Comparison of ENCODE assay signal across 26 cellular contexts in the genomic region with DNA sequence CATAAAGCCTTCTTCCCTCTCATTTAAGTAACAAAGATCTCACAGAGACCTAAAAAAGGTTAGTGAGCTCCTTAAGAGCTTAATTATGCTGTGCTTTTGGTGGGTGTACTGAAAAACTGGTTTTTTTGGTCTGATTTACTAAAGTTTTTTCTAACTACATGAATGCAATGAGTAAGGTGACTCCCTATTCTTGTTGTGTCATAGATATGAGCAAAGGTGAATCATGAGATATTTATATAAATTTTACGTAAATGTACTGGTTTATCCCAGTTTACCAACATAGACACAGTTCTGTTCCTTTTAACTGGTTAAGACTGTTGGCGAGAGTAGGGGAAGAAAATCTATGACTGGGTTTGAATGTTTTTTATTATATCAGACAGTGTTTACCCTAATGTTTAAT.
DNase-seq lines count a peak whose midpoint lies in the region; TF ChIP-seq lines count a peak whose summit lies in the region.
"Had no signal": no experiment of that assay in that cellular context is flagged by ENCODE, and none has a peak within 500 bp of the region (broad histone marks: within the 10 kb centered on the region; RNA-seq: fewer than 3 reads in every experiment).

No MANE protein-coding gene starts in this region.

- CTCF ChIA-PET in MCF 10A (lab: Yijun Ruan, JAX), result no interaction called here
- CTCF ChIA-PET in activated CD4-positive, alpha-beta memory T cell treated with anti-CD3 and anti-CD28 coated beads for 36 hours (lab: Charles Lee), result interaction anchor here (0.6 kb wide), 1 partner anchor 1657 kb away, joined by 3 read pairs; no protein-coding TSS in a partner anchor

- H3K4me1 ChIP-seq in breast epithelium (no peaks in the 10 kb centered on the region), skeletal muscle satellite cell (ENCODE audit: control insufficient read depth, insufficient read depth, low read length) (peaks cover 18% of the 10 kb centered on the region), tibial nerve (no peaks in the 10 kb centered on the region)

- no peak overlapping the region for H3K4me3 ChIP-seq in breast epithelium
- H3K4me3 ChIP-seq in fibroblast of the aortic adventitia (ENCODE audit: low read depth, low read length), result no peak overlapping the region
- H3K4me3 ChIP-seq in skeletal muscle satellite cell (ENCODE audit: low read length), result no peak overlapping the region
- H3K4me3 ChIP-seq in tibial nerve, result no peak overlapping the region
- H3K4me3 ChIP-seq: hepatocyte, K562, skin epidermis had no signal

- H3K27me3 ChIP-seq in breast epithelium (no peaks in the 10 kb centered on the region), skeletal muscle satellite cell (ENCODE audit: control insufficient read depth, insufficient read depth, low read length) (no peaks in the 10 kb centered on the region), tibial nerve (no peaks in the 10 kb centered on the region)
- H3K27me3 ChIP-seq: hepatocyte had no signal

- H3K9me3 ChIP-seq in breast epithelium, result no peaks in the 10 kb centered on the region
- H3K9me3 ChIP-seq in skeletal muscle satellite cell (replicated peaks; ENCODE audit: low read length), result no peaks in the 10 kb centered on the region
- no peaks in the 10 kb centered on the region for H3K9me3 ChIP-seq in tibial nerve

- no TSS peak for BruUV-seq in MCF 10A (replicated peaks; lab: Mats Ljungman, UMichigan)

- no peak overlapping the region for H3K4me2 ChIP-seq in skeletal muscle satellite cell (ENCODE audit: low read length)
- H3K4me2 ChIP-seq: hepatocyte had no signal

- H3K27ac Mint-ChIP-seq in MCF 10A (ENCODE audit: low read depth, unreplicated experiment), result no peak overlapping the region
- H3K27ac Mint-ChIP-seq in activated CD4-positive, alpha-beta memory T cell treated with anti-CD3 and anti-CD28 coated beads for 36 hours, result no peak overlapping the region
- H3K27ac Mint-ChIP-seq: B cell; CD8-positive, alpha-beta T cell; stimulated activated naive CD8-positive, alpha-beta T cell treated with anti-CD3 and anti-CD28 coated beads, Interleukin-15, amount 100 ng/mL, for 72 hours had no signal

- TF ChIP-seq POLR2A in breast epithelium (IDR thresholded peaks at IDR 0.05) (no peak), tibial nerve (IDR thresholded peaks at IDR 0.05) (no peak)

- H3K9ac ChIP-seq in skeletal muscle satellite cell (ENCODE audit: low read depth, low read length), result peak overlapping the region; percentile 26

- TF ChIP-seq EP300 in tibial nerve (IDR thresholded peaks at IDR 0.05), result no peak

- H3K27me3 Mint-ChIP-seq in MCF 10A (ENCODE audit: insufficient read depth, unreplicated experiment), result no peaks in the 10 kb centered on the region
- H3K27me3 Mint-ChIP-seq in activated CD4-positive, alpha-beta memory T cell treated with anti-CD3 and anti-CD28 coated beads for 36 hours, result no peaks in the 10 kb centered on the region
- H3K27me3 Mint-ChIP-seq: B cell; brain; stimulated activated naive CD8-positive, alpha-beta T cell treated with anti-CD3 and anti-CD28 coated beads, Interleukin-15, amount 100 ng/mL, for 72 hours had no signal

- no peaks in the 10 kb centered on the region for H3K36me3 Mint-ChIP-seq in MCF 10A (ENCODE audit: insufficient read depth, unreplicated experiment)
- no peaks in the 10 kb centered on the region for H3K36me3 Mint-ChIP-seq in activated CD4-positive, alpha-beta memory T cell treated with anti-CD3 and anti-CD28 coated beads for 36 hours
- H3K36me3 Mint-ChIP-seq: brain; CD8-positive, alpha-beta T cell had no signal

- intact Hi-C loops in MCF 10A (cut with micrococcal nuclease) (no loop called here), breast epithelium (cut with DNase I; ENCODE audit: low total_unique reads) (no loop called here)
- intact Hi-C loops in activated CD4-positive, alpha-beta memory T cell treated with anti-CD3 and anti-CD28 coated beads for 36 hours (cut with micrococcal nuclease), result no loop called here

- WGBS in tibial nerve, 2 donors, result 49 to 73% methylated on average over 2 of the region's 2 CpGs

- H3K27ac ChIP-seq in breast epithelium, result no peak overlapping the region
- no peak overlapping the region for H3K27ac ChIP-seq in tibial nerve
- H3K27ac ChIP-seq: hepatocyte, skin epidermis, VCaP had no signal

- H3K4me1 Mint-ChIP-seq in MCF 10A (ENCODE audit: insufficient read depth, unreplicated experiment), result peaks cover 9% of the 10 kb centered on the region
- H3K4me1 Mint-ChIP-seq in activated CD4-positive, alpha-beta memory T cell treated with anti-CD3 and anti-CD28 coated beads for 36 hours (ENCODE audit: low read depth), result no peaks in the 10 kb centered on the region
- H3K4me1 Mint-ChIP-seq: B cell; stimulated activated naive CD8-positive, alpha-beta T cell treated with anti-CD3 and anti-CD28 coated beads, Interleukin-15, amount 100 ng/mL, for 72 hours had no signal

- no peak overlapping the region for H3K4me3 Mint-ChIP-seq in MCF 10A (ENCODE audit: unreplicated experiment)
- no peak overlapping the region for H3K4me3 Mint-ChIP-seq in activated CD4-positive, alpha-beta memory T cell treated with anti-CD3 and anti-CD28 coated beads for 36 hours
- H3K4me3 Mint-ChIP-seq: B cell; brain; CD8-positive, alpha-beta T cell; stimulated activated naive CD8-positive, alpha-beta T cell treated with anti-CD3 and anti-CD28 coated beads, Interleukin-15, amount 100 ng/mL, for 72 hours had no signal

- H3K36me3 ChIP-seq in breast epithelium (no peaks in the 10 kb centered on the region), skeletal muscle satellite cell (ENCODE audit: insufficient read depth, low read length) (no peaks in the 10 kb centered on the region), tibial nerve (no peaks in the 10 kb centered on the region)

- H3K9me3 Mint-ChIP-seq in MCF 10A (ENCODE audit: unreplicated experiment), result no peaks in the 10 kb centered on the region
- no peaks in the 10 kb centered on the region for H3K9me3 Mint-ChIP-seq in activated CD4-positive, alpha-beta memory T cell treated with anti-CD3 and anti-CD28 coated beads for 36 hours
- H3K9me3 Mint-ChIP-seq: brain; CD8-positive, alpha-beta T cell; stimulated activated naive CD8-positive, alpha-beta T cell treated with anti-CD3 and anti-CD28 coated beads, Interleukin-15, amount 100 ng/mL, for 72 hours had no signal

- POLR2A ChIA-PET in MCF 10A (lab: Yijun Ruan, JAX), result interaction anchor here (0.6 to 0.8 kb wide), 2 partner anchors 62 to 1951 kb away, joined by 3 to 4 read pairs; no protein-coding TSS in a partner anchor
- POLR2A ChIA-PET in activated CD4-positive, alpha-beta memory T cell treated with anti-CD3 and anti-CD28 coated beads for 36 hours (lab: Charles Lee), result no interaction called here

- no peak for TF ChIP-seq CTCF in MCF 10A (IDR thresholded peaks at IDR 0.05; ENCODE audit: unreplicated experiment)
- no peak for TF ChIP-seq CTCF in breast epithelium (IDR thresholded peaks at IDR 0.05)
- no peak for TF ChIP-seq CTCF in fibroblast of the aortic adventitia (IDR thresholded peaks at IDR 0.05; ENCODE audit: insufficient read depth, low read length)
- TF ChIP-seq CTCF in tibial nerve (IDR thresholded peaks at IDR 0.05), result no peak

- DNase-seq in MCF 10A (ENCODE audit: unreplicated experiment), result peak; percentile 39
- no peak for DNase-seq in breast epithelium (ENCODE audit: low spot score in 2 of 2)
- peak; percentile 56 for DNase-seq in amniotic epithelial cell (ENCODE audit: low read depth)
- peak; percentile 58 for DNase-seq in fibroblast of the aortic adventitia (ENCODE audit: low read depth)
- DNase-seq in GOT3 (lab: John Stamatoyannopoulos, UW), result no peak
- no peak for DNase-seq in tibial nerve (ENCODE audit: low spot score in 2 of 2)
- no peak for DNase-seq in activated CD4-positive, alpha-beta memory T cell treated with anti-CD3 and anti-CD28 coated beads for 36 hours
- DNase-seq: activated CD4-positive, alpha-beta T cell treated with anti-CD3 and anti-CD28 coated beads for 48 hours; activated gamma-delta T cell treated with Interleukin-2 at 50 U/mL for 16 hours; activated T-cell treated with anti-CD3 and anti-CD28 coated beads, Interleukin-2, amount 50 U/mL, for 1 hour; CD8-positive, alpha-beta T cell; EL; H7; MM.1S; NCI-H2081; NCI-H774; nucleus accumbens; stimulated activated CD8-positive, alpha-beta memory T cell treated with anti-CD3 and anti-CD28 coated beads, Interleukin-4, amount 100 ng/mL, for 48 hours; stimulated activated naive CD8-positive, alpha-beta T cell treated with anti-CD3 and anti-CD28 coated beads, Interleukin-15, amount 100 ng/mL, for 72 hours had no signal

Comparison
In these comparisons a context has a peak if more than half of its experiments do, and no peak if none do; other contexts are left out.
1. DNase-seq: peak in MCF 10A (single experiment), amniotic epithelial cell (single experiment) and fibroblast of the aortic adventitia (single experiment); none in breast epithelium (0 of 2), GOT3 (single experiment), tibial nerve (0 of 2) and activated CD4-positive, alpha-beta memory T cell treated with anti-CD3 and anti-CD28 coated beads for 36 hours (single experiment).